Comparison of ENCODE assay signal across 2 cellular contexts in genomic region chr12:78840518-78841019, GRCh38. TPM values are rescaled to one million over a fixed set of nuclear protein-coding genes. Genes with fewer than 3 reads are reported as not detected.
"Had no signal": no experiment of that assay in that cellular context is flagged by ENCODE, and none has a peak within 500 bp of the region (broad histone marks: within the 10 kb centered on the region; RNA-seq: fewer than 3 reads in every experiment).

No MANE protein-coding gene starts in this region.

RNA-seq across cellular contexts. Expression of gene SYT1, which starts 24.0 kb away (rescaled TPM):
- total RNA-seq: naive thymus-derived CD8-positive, alpha-beta T cell had no signal
- polyA plus RNA-seq: heart left ventricle; naive thymus-derived CD8-positive, alpha-beta T cell had no signal
